23 cellular contexts compared by ENCODE assay signal in the genomic region with DNA sequence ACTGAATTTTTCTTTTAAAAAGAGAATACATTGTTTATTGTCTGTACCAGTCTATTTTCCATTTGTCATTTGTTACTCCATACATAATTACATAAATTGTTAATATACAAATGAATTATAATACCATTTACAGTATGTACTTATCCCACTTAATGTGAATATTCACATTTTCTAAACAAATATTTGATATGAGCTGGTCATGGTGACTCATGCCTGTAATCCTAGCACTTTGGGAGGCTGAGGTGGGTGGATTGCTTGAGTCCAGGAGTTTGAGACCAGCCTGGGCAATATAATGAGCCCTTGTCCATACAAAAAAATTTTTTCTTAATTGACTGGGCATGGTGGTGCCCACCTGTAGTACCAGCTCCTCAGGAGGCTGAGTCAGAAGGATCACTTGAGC. TPM values are rescaled to one million over a fixed set of nuclear protein-coding genes. Genes with fewer than 3 reads are reported as not detected.
DNase-seq lines count a peak whose midpoint lies in the region; ATAC-seq, FAIRE-seq and TF ChIP-seq lines count a peak whose summit lies in the region.
"Had no signal": no experiment of that assay in that cellular context is flagged by ENCODE, and none has a peak within 500 bp of the region (broad histone marks: within the 10 kb centered on the region; RNA-seq: fewer than 3 reads in every experiment).

No MANE protein-coding gene starts in this region.

- TF ChIP-seq EP300 in A549 (IDR thresholded peaks at IDR 0.05) = no peak

- no peak for TF ChIP-seq CTCF in A549 (IDR thresholded peaks at IDR 0.05)
- no peak for TF ChIP-seq CTCF in GM23338 (conservative IDR thresholded peaks at IDR 0.05; ENCODE audit: low read depth in 2 of 2)
- TF ChIP-seq CTCF in RWPE2 (IDR thresholded peaks at IDR 0.05; ENCODE audit: poor library complexity, severe bottlenecking) = no peak

- H3K9ac ChIP-seq in mesendoderm (ENCODE audit: low read length) = no peak overlapping the region

- H3K4me1 ChIP-seq in A549 = peaks cover 13% of the 10 kb centered on the region; the same call in 2 of the 3 replicates
- H3K4me1 ChIP-seq in GM23338 (ENCODE audit: insufficient read depth) = peaks cover 56% of the 10 kb centered on the region
- H3K4me1 ChIP-seq in RWPE2 (ENCODE audit: insufficient read depth, poor library complexity, severe bottlenecking) = peaks cover 17% of the 10 kb centered on the region
- H3K4me1 ChIP-seq in mesendoderm (ENCODE audit: control insufficient read depth, low read depth, low read length) = peaks cover 12% of the 10 kb centered on the region
- H3K4me1 ChIP-seq: BE2C had no signal

- peaks cover 20% of the 10 kb centered on the region for H3K79me1 ChIP-seq in mesendoderm (ENCODE audit: low read length)

- H3F3A ChIP-seq in GM23338 (replicated peaks; ENCODE audit: low read depth) = 0 out of 2 replicates have a peak, but pooled peaks cover 3% of the 10 kb centered on the region

- H3K27ac Mint-ChIP-seq in GM23338 = no peak overlapping the region

- H2BK15ac ChIP-seq in mesendoderm (replicated peaks; ENCODE audit: low read depth) = no peak overlapping the region

- H3K9me3 ChIP-seq in A549 = no peaks in the 10 kb centered on the region
- H3K9me3 ChIP-seq in RWPE2 (ENCODE audit: severe bottlenecking) = no peaks in the 10 kb centered on the region
- H3K9me3 ChIP-seq: BE2C had no signal

- no peak overlapping the region for H2BK120ac ChIP-seq in mesendoderm (ENCODE audit: low read depth, low read length)

- H3K79me2 ChIP-seq in GM23338 (replicated peaks; ENCODE audit: insufficient read depth) (peaks cover 96% of the 10 kb centered on the region), mesendoderm (ENCODE audit: control insufficient read depth, insufficient read depth, low read length) (peaks cover 70% of the 10 kb centered on the region)

- no peaks in the 10 kb centered on the region; the same call in 1 of the 2 replicates for H4K20me1 ChIP-seq in GM23338 (replicated peaks; ENCODE audit: insufficient read depth)

- H2BK5ac ChIP-seq in mesendoderm (ENCODE audit: low read length) = no peak overlapping the region

- no peak overlapping the region for H2AFZ ChIP-seq in GM23338

- no peak overlapping the region for H3K23ac ChIP-seq in mesendoderm (ENCODE audit: low read length)

- no peak for TF ChIP-seq RAD21 in A549 (conservative IDR thresholded peaks at IDR 0.05 in 1 of 2, IDR thresholded peaks at IDR 0.05 in 1 of 2)

- H3K4ac ChIP-seq in mesendoderm (ENCODE audit: low read depth, low read length) = no peak overlapping the region

- H3K27ac ChIP-seq in A549 (no peak overlapping the region), GM23338 (ENCODE audit: low read depth) (0 out of 2 replicates have a peak overlapping the region, but pooled peaks have one; percentile 1), RWPE2 (ENCODE audit: poor library complexity, severe bottlenecking) (peak overlapping the region; percentile 20), mesendoderm (ENCODE audit: low read depth, low read length) (no peak overlapping the region)

- ATAC-seq in A549 (no peak), GM23338 (no peak), RWPE2 (ENCODE audit: low read depth) (no peak; the same call in 2 of the 3 replicates), GM21737 (IDR thresholded peaks at IDR 0.05; ENCODE audit: unreplicated experiment) (no peak)
- ATAC-seq: HCT116 had no signal

- H3K9me2 ChIP-seq in GM23338 (ENCODE audit: insufficient read depth) = no peaks in the 10 kb centered on the region

- DNase-seq in A549 (ENCODE audit: low read depth in 1 of 2, low spot score in 1 of 2) = no peak
- DNase-seq in GM23338 (ENCODE audit: low spot score) = no peak
- DNase-seq in RWPE2 (ENCODE audit: low spot score) = no peak
- no peak for DNase-seq in NCI-H146 (lab: John Stamatoyannopoulos, UW)
- DNase-seq in mesendoderm = no peak
- no peak for DNase-seq in T-helper 1 cell
- DNase-seq: BE2C; CD4-positive, alpha-beta T cell; COR-L47; DND-41; GOT3; Karpas-422; MG63; NCI-H1417; NCI-H187; NCI-H2171; NCI-H345; NCI-H524 treated with DMSO at 0.1 percent for 48 hours; SHP77; SW 1271 had no signal

- peaks cover 6% of the 10 kb centered on the region for H3K27me3 Mint-ChIP-seq in GM23338 (ENCODE audit: insufficient read depth, low read depth, poor library complexity)
- H3K27me3 Mint-ChIP-seq: CD4-positive, alpha-beta T cell had no signal

- H4K8ac ChIP-seq in mesendoderm (ENCODE audit: low read depth, low read length) = no peak overlapping the region

- no peak overlapping the region for H3K4me3 ChIP-seq in A549
- no peak overlapping the region for H3K4me3 ChIP-seq in GM23338
- no peak overlapping the region for H3K4me3 ChIP-seq in RWPE2 (ENCODE audit: severe bottlenecking)
- H3K4me3 ChIP-seq in mesendoderm (ENCODE audit: low read length) = no peak overlapping the region
- H3K4me3 ChIP-seq: MG63 had no signal

- no peak overlapping the region for H3K4me3 Mint-ChIP-seq in GM23338
- H3K4me3 Mint-ChIP-seq: CD4-positive, alpha-beta T cell had no signal

- no peak overlapping the region for H2AK5ac ChIP-seq in mesendoderm (ENCODE audit: low read length)

- no peaks in the 10 kb centered on the region for H3K9me3 Mint-ChIP-seq in GM23338
- H3K9me3 Mint-ChIP-seq: CD4-positive, alpha-beta T cell had no signal

- CTCF ChIA-PET in A549 (lab: Yijun Ruan, JAX) = no interaction called here

- FAIRE-seq in A549 (lab: Jason Lieb, UNC) (no peak), islet of Langerhans (lab: Jason Lieb, UNC) (peak; percentile 78)

- H3K27me3 ChIP-seq in GM23338 (ENCODE audit: insufficient read depth) (no peaks in the 10 kb centered on the region), RWPE2 (ENCODE audit: insufficient read depth, poor library complexity, severe bottlenecking) (peaks cover 3% of the 10 kb centered on the region), mesendoderm (ENCODE audit: insufficient read depth, low read length, poor library complexity) (no peaks in the 10 kb centered on the region)
- H3K27me3 ChIP-seq: BE2C, MG63 had no signal

- H4K5ac ChIP-seq in mesendoderm (ENCODE audit: low read length) = no peak overlapping the region

- H3K4me1 Mint-ChIP-seq in GM23338 = peaks cover 66% of the 10 kb centered on the region

- H3K36me3 ChIP-seq in GM23338 (ENCODE audit: insufficient read depth) (peaks cover 11% of the 10 kb centered on the region; the same call in 1 of the 2 replicates), RWPE2 (ENCODE audit: low read depth) (peaks cover 41% of the 10 kb centered on the region), mesendoderm (ENCODE audit: control insufficient read depth, insufficient read depth, low read length) (no peaks in the 10 kb centered on the region)

- no peak for TF ChIP-seq POLR2A in A549 (IDR thresholded peaks at IDR 0.05; ENCODE audit: low read length)

- H3K56ac ChIP-seq in mesendoderm (ENCODE audit: low read length) = no peak overlapping the region

- H3K18ac ChIP-seq in mesendoderm (ENCODE audit: low read length) = no peak overlapping the region

- POLR2A ChIA-PET in A549 (lab: Yijun Ruan, JAX) = no interaction called here

- H3K36me3 Mint-ChIP-seq in GM23338 (ENCODE audit: low read depth) = peaks cover 18% of the 10 kb centered on the region

- H3K4me2 ChIP-seq in A549 = peak overlapping the region; percentile 28; the same call in 2 of the 3 replicates
- no peak overlapping the region for H3K4me2 ChIP-seq in GM23338
- H3K4me2 ChIP-seq in mesendoderm (ENCODE audit: low read length) = no peak overlapping the region

TF ChIP-seq in A549, 52 proteins besides CTCF, POLR2A, EP300 and RAD21:
- no peak for TF ChIP-seq PBX3 (IDR thresholded peaks at IDR 0.05)
- no peak for TF ChIP-seq FOSL2 (IDR thresholded peaks at IDR 0.05)
- TF ChIP-seq FOSL2 (CRISPR knock-in tag; IDR thresholded peaks at IDR 0.05) = 0 out of 2 replicates have a peak, but pooled peaks have one; percentile 5
TF ChIP-seq in A549: peak in this region for 1.

TF ChIP-seq in GM23338, 12 proteins besides CTCF, POLR2A, EP300 and RAD21 (continues in another document):
- TF ChIP-seq, protein P1, sequence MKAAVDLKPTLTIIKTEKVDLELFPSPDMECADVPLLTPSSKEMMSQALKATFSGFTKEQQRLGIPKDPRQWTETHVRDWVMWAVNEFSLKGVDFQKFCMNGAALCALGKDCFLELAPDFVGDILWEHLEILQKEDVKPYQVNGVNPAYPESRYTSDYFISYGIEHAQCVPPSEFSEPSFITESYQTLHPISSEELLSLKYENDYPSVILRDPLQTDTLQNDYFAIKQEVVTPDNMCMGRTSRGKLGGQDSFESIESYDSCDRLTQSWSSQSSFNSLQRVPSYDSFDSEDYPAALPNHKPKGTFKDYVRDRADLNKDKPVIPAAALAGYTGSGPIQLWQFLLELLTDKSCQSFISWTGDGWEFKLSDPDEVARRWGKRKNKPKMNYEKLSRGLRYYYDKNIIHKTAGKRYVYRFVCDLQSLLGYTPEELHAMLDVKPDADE (IDR thresholded peaks at IDR 0.05) = no peak

RNA-seq across cellular contexts. Expression of gene SC5D, which starts 6.8 kb away (rescaled TPM):
- 28.1 and 47.4 TPM in 2 replicates for polyA plus RNA-seq in A549 (2011; rRNA removed)
- 6.7 and 6.9 TPM in 2 replicates for polyA plus RNA-seq in A549 (2012; cell fraction: cytosol; rRNA removed)
- 3.7 and 4.7 TPM in 2 replicates for polyA plus RNA-seq in A549 (2012; cell fraction: nucleus; rRNA removed)
- polyA plus RNA-seq in A549 (2017; fragmentation: RNase III; extraction: RNeasy Plus Mini Kit Qiagen cat#74134 plus additional on column Dnase treatment) = 13.1 to 18.1 TPM (median 17.2 TPM) in 3 replicates
- 10.2 and 20.1 TPM in 2 replicates for polyA minus RNA-seq in A549 (2011; rRNA and poly(A)+ RNA removed)
- 118 and 138 TPM in 2 replicates for total RNA-seq in GM23338 (2014; rRNA removed; shearing (Covaris generic))
- 66.7 and 79.0 TPM in 2 replicates for polyA plus RNA-seq in GM23338 (2016; fragmentation: Nextera tagmentation; extraction: Ambion mirVana)
- 110 TPM for polyA plus RNA-seq in mesendoderm (2013, experiment 1 of 2)
- polyA plus RNA-seq in mesendoderm (2013, experiment 2 of 2) = 110 TPM

Comparison
In these comparisons a context has a peak if more than half of its experiments do, and no peak if none do; other contexts are left out.
1. H3K27ac ChIP-seq: peak in GM23338 (single experiment) and RWPE2 (single experiment); none in A549 (0 of 2) and mesendoderm (single experiment).